9 cellular contexts compared by ENCODE assay signal in genomic region chr3:48478631-48479555, GRCh38.
DNase-seq lines count a peak whose midpoint lies in the region; ATAC-seq, FAIRE-seq and TF ChIP-seq lines count a peak whose summit lies in the region.
"Had no signal": no experiment of that assay in that cellular context is flagged by ENCODE, and none has a peak within 500 bp of the region (broad histone marks: within the 10 kb centered on the region; RNA-seq: fewer than 3 reads in every experiment).

No MANE protein-coding gene starts in this region.

- TF ChIP-seq CTCF in D721Med (IDR thresholded peaks at IDR 0.05; ENCODE audit: insufficient read depth, missing control alignments): no peak

- no peaks in the 10 kb centered on the region for H3K9me3 Mint-ChIP-seq in effector memory CD8-positive, alpha-beta T cell

- H3K27me3 Mint-ChIP-seq in effector memory CD8-positive, alpha-beta T cell: no peaks in the 10 kb centered on the region

- peak; percentile 65 to 72 for ATAC-seq in activated CD4-positive, CD25-positive, alpha-beta regulatory T cell treated with anti-CD3 and anti-CD28 coated beads, Interleukin-2, amount 50 U/mL, for 24 hours
- ATAC-seq in effector memory CD8-positive, alpha-beta T cell (replicated peaks): peak; percentile 77

- peak overlapping the region; percentile 85 to 87 for H3K4me3 Mint-ChIP-seq in effector memory CD8-positive, alpha-beta T cell

- peaks cover 30 to 36% of the 10 kb centered on the region in 2 donors for H3K4me1 Mint-ChIP-seq in effector memory CD8-positive, alpha-beta T cell (ENCODE audit: low read depth in 2 of 2)

- peak; percentile 22 for DNase-seq in NK-92 treated with Interleukin-12 subunit alpha and Interleukin-12 subunit beta, amount 100 ng/mL, for 24 hours (lab: John Stamatoyannopoulos, UW)
- DNase-seq in NK-92 (lab: John Stamatoyannopoulos, UW; ENCODE audit: unreplicated experiment) (no peak), DMS53 treated with DMSO at 0.1 percent for 48 hours (lab: John Stamatoyannopoulos, UW; ENCODE audit: unreplicated experiment) (no peak), DMS153 treated with DMSO at 0.1 percent for 48 hours (lab: John Stamatoyannopoulos, UW; ENCODE audit: unreplicated experiment) (no peak), D721Med (ENCODE audit: insufficient read length, low spot score) (no peak)
- peak; percentile 58 to 69 (median 58) for DNase-seq in effector memory CD8-positive, alpha-beta T cell
- DNase-seq in stimulated activated naive CD4-positive, alpha-beta T cell treated with Interleukin-2 at 50 U/mL for 16 hours (lab: John Stamatoyannopoulos, UW): peak; percentile 51

- peaks cover 31% of the 10 kb centered on the region for H3K36me3 Mint-ChIP-seq in effector memory CD8-positive, alpha-beta T cell (ENCODE audit: insufficient read depth)

- H3K27ac Mint-ChIP-seq in effector memory CD8-positive, alpha-beta T cell: peak overlapping the region; percentile 90 to 98

- no peak for FAIRE-seq in D721Med (lab: Jason Lieb, UNC)
- FAIRE-seq: A204.1 had no signal

Comparison
In these comparisons a context has a peak if more than half of its experiments do, and no peak if none do; other contexts are left out.
1. DNase-seq: peak in NK-92 treated with Interleukin-12 subunit alpha and Interleukin-12 subunit beta, amount 100 ng/mL, for 24 hours (single experiment), effector memory CD8-positive, alpha-beta T cell (3 of 3) and stimulated activated naive CD4-positive, alpha-beta T cell treated with Interleukin-2 at 50 U/mL for 16 hours (single experiment); none in NK-92 (single experiment), DMS53 treated with DMSO at 0.1 percent for 48 hours (single experiment), DMS153 treated with DMSO at 0.1 percent for 48 hours (single experiment) and D721Med (single experiment).